ENCODE assay signal across 8 cellular contexts in the genomic region with DNA sequence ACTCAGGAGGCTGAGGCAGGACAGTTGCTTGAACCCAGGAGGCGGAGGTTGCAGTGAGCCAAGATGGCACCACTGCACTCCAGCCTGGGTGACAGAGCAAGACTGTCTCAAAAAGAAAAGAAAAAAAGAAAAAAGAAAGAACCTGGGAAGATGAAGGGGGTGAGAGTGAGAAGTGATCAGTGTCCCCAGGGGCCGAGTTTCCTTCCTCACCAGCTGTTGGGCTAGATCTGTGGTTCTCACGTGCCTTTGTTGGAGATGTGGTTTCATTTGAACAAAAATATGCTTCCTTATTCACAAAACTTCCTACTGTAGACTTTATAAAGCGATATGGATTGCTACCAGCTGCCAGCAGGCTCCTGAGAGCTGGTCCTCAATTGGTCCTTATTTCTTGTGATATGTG. TPM values are rescaled to one million over a fixed set of nuclear protein-coding genes. Genes with fewer than 3 reads are reported as not detected.
DNase-seq lines count a peak whose midpoint lies in the region; ATAC-seq and TF ChIP-seq lines count a peak whose summit lies in the region.
"Not testable (repeated sequence)": the region's sequence is repeated elsewhere in the genome, so short reads cannot be mapped to it uniquely, and the experiment has no call there.

No MANE protein-coding gene starts in this region.

- not testable (repeated sequence) for H3K27ac ChIP-seq in adrenal gland

- H3K27ac Mint-ChIP-seq in CD14-positive monocyte, result not testable (repeated sequence)

- TF ChIP-seq POLR2A in adrenal gland (IDR thresholded peaks at IDR 0.05), result not testable (repeated sequence)

- not testable (repeated sequence) for H3K9me3 ChIP-seq in adrenal gland (replicated peaks in 1 of 3)

- H3K4me3 Mint-ChIP-seq in CD14-positive monocyte, result not testable (repeated sequence)

- not testable (repeated sequence) for H3K27me3 ChIP-seq in adrenal gland

- not testable (repeated sequence) for H3K36me3 Mint-ChIP-seq in CD14-positive monocyte

- DNase-seq in CD14-positive monocyte (ENCODE audit: low spot score) (peak; percentile 50), adrenal gland (peak in 5 of 7 donors; percentile 17 to 45 (median 21)), left ventricle myocardium superior (peak; percentile 41)
- not testable (repeated sequence) for DNase-seq in sciatic nerve (ENCODE audit: low spot score)

- ATAC-seq in GM18909 (IDR thresholded peaks at IDR 0.05; ENCODE audit: poor library complexity, unreplicated experiment) (peak; percentile 63), GM21390 (IDR thresholded peaks at IDR 0.05; ENCODE audit: unreplicated experiment) (peak; percentile 55), HG02678 (IDR thresholded peaks at IDR 0.05; ENCODE audit: unreplicated experiment) (peak; percentile 58), HG03354 (IDR thresholded peaks at IDR 0.05; ENCODE audit: poor library complexity, severe bottlenecking, unreplicated experiment) (peak; percentile 67), left ventricle myocardium superior (peak; percentile 63), sciatic nerve (peak; percentile 88)

- H3K9me3 Mint-ChIP-seq in CD14-positive monocyte, result not testable (repeated sequence)

- 55 to 57% methylated on average over 2 of the region's 4 CpGs; no CpG with 5 or more reads in 2 of the 4 donors for WGBS in adrenal gland, 4 donors

- H3K4me3 ChIP-seq in adrenal gland, result not testable (repeated sequence)

- H3K4me1 Mint-ChIP-seq in CD14-positive monocyte, result not testable (repeated sequence)

- H3K4me1 ChIP-seq in adrenal gland (replicated peaks in 1 of 2), result not testable (repeated sequence)

- intact Hi-C loops in CD14-positive monocyte (cut with micrococcal nuclease); adrenal gland (cut with DNase I); left ventricle myocardium superior (cut with micrococcal nuclease); sciatic nerve (cut with DNase I): not testable (repeated sequence)

- H3K27me3 Mint-ChIP-seq in CD14-positive monocyte (ENCODE audit: low read depth in 3 of 3), result not testable (repeated sequence)

- not testable (repeated sequence) for H3K36me3 ChIP-seq in adrenal gland (replicated peaks in 1 of 2)

- TF ChIP-seq CTCF in CD14-positive monocyte (IDR thresholded peaks at IDR 0.05); adrenal gland (IDR thresholded peaks at IDR 0.05): not testable (repeated sequence)

RNA-seq across cellular contexts. Expression of a gene that starts 37.3 kb away (rescaled TPM):
- polyA plus RNA-seq in CD14-positive monocyte (10 to 100 TPM; 21.0 to 23.7 TPM), adrenal gland (10 to 100 TPM; 15.0 to 25.5 (median 23.4) TPM)
- total RNA-seq in adrenal gland (10 to 100 TPM; 22.4 to 82.7 (median 44.4) TPM), left ventricle myocardium superior (30.8 TPM), sciatic nerve (76.8 TPM)

RNA-seq across cellular contexts. Expression of a gene that starts 56.0 kb away (rescaled TPM):
- polyA plus RNA-seq in CD14-positive monocyte (10 to 100 TPM; 19.6 to 20.2 TPM), adrenal gland (10 to 100 TPM; 42.3 to 63.7 (median 54.6) TPM)
- total RNA-seq in adrenal gland (100 to 1,000 TPM in 1 of 8 donors, 10 to 100 TPM in 7; 46.2 to 103 (median 70.7) TPM), left ventricle myocardium superior (49.3 TPM), sciatic nerve (30.5 TPM)
